Comparison of ENCODE assay signal across 8 cellular contexts in the genomic region with DNA sequence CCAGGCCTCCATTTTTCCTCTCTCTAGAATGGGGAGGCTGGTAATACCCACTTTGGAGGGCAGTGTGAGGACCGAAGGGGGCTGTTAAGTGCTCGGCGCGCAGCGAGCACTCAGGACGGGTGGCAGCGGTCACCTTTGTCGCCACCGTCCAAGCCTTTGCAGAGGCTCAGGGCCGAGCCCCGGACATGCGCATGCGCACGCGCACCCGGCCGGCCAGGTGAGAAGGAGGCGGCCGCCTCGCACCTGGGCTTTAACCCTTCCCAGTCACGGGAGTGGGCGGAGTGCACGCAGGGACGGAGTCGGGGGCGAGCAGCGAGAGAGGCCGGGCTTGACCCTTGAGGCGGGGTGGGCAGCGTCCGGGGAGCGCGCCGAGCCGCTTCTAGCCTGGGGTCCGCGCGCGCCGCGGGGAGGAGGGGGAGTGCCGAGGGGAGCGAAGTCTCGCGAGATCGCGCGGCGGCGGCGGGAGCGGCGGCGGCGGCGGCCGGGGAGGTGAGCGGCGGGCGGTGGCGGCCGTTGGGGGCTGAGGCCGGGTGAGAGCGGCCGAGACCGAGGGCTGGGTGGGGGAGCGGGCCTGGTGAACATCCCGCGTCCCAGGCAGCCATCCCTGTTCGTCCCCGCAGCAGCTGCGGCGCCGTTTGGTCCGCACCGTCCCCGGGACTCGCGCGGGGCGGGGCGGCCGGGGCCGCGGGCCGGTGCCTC. TPM values are rescaled to one million over a fixed set of nuclear protein-coding genes. Genes with fewer than 3 reads are reported as not detected.
DNase-seq lines count a peak whose midpoint lies in the region; ATAC-seq and TF ChIP-seq lines count a peak whose summit lies in the region.

A gene with protein sequence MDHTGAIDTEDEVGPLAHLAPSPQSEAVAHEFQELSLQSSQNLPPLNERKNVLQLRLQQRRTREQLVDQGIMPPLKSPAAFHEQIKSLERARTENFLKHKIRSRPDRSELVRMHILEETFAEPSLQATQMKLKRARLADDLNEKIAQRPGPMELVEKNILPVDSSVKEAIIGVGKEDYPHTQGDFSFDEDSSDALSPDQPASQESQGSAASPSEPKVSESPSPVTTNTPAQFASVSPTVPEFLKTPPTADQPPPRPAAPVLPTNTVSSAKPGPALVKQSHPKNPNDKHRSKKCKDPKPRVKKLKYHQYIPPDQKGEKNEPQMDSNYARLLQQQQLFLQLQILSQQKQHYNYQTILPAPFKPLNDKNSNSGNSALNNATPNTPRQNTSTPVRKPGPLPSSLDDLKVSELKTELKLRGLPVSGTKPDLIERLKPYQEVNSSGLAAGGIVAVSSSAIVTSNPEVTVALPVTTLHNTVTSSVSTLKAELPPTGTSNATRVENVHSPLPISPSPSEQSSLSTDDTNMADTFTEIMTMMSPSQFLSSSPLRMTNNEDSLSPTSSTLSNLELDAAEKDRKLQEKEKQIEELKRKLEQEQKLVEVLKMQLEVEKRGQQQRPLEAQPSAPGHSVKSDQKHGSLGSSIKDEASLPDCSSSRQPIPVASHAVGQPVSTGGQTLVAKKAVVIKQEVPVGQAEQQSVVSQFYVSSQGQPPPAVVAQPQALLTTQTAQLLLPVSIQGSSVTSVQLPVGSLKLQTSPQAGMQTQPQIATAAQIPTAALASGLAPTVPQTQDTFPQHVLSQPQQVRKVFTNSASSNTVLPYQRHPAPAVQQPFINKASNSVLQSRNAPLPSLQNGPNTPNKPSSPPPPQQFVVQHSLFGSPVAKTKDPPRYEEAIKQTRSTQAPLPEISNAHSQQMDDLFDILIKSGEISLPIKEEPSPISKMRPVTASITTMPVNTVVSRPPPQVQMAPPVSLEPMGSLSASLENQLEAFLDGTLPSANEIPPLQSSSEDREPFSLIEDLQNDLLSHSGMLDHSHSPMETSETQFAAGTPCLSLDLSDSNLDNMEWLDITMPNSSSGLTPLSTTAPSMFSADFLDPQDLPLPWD (plus strand): TSS at position 443 of the 699 bp plus-strand sequence. CDS start 69,288 bp downstream, outside the sequence.

- H3K27ac ChIP-seq in CD8-positive, alpha-beta T cell (ENCODE audit: low read depth, low read length): peak within 1 kb of the TSS; percentile 41
- H3K27ac ChIP-seq in OCI-LY7 (ENCODE audit: low read depth, low read length, poor library complexity, severe bottlenecking): no peak within 1 kb of the TSS
- H3K27ac ChIP-seq in muscle layer of colon (ENCODE audit: low read depth, low read length): peak within 1 kb of the TSS; percentile 70

- peaks cover 7% of the 10 kb centered on the region for H3K27me3 Mint-ChIP-seq in CD8-positive, alpha-beta T cell (ENCODE audit: low read depth)
- peaks cover 6% of the 10 kb centered on the region for H3K27me3 Mint-ChIP-seq in activated T-cell treated with anti-CD3 and anti-CD28 coated beads, Interleukin-2, amount 50 U/mL, for 24 hours

- POLR2A ChIA-PET in CD8-positive, alpha-beta T cell (lab: Charles Lee): no interaction called here
- POLR2A ChIA-PET in OCI-LY7 (lab: Charles Lee): no interaction called here

- no peak for TF ChIP-seq CTCF in CD8-positive, alpha-beta T cell (IDR thresholded peaks at IDR 0.05)
- no peak for TF ChIP-seq CTCF in OCI-LY7 (conservative IDR thresholded peaks at IDR 0.05; ENCODE audit: low read length)

- ATAC-seq in CD8-positive, alpha-beta T cell: peak; percentile 88
- peak; percentile 83 for ATAC-seq in GM19452 (IDR thresholded peaks at IDR 0.05; ENCODE audit: unreplicated experiment)

- no peaks in the 10 kb centered on the region for H3K9me3 ChIP-seq in CD8-positive, alpha-beta T cell (ENCODE audit: low read length)
- H3K9me3 ChIP-seq in OCI-LY7 (ENCODE audit: low read length): no peaks in the 10 kb centered on the region
- H3K9me3 ChIP-seq in muscle layer of colon (ENCODE audit: low read length): no peaks in the 10 kb centered on the region

- H3K9me2 ChIP-seq in OCI-LY7 (ENCODE audit: insufficient read depth, low read length): no peaks in the 10 kb centered on the region

- CTCF ChIA-PET in CD8-positive, alpha-beta T cell (lab: Charles Lee): interaction anchor here (1.1 to 1.2 kb wide), 2 partner anchors 9 to 151 kb away, joined by 3 read pairs; partner anchors contain the start of gene ERCC4
- CTCF ChIA-PET in OCI-LY7 (lab: Charles Lee; ENCODE audit: unreplicated experiment): interaction anchor here (1.0 kb wide), 1 partner anchor 16 kb away, joined by 3 read pairs; no protein-coding TSS in a partner anchor

- intact Hi-C loops in CD8-positive, alpha-beta T cell (cut with DNase I, micrococcal nuclease): loop anchor here (1.0 to 5.0 kb wide), 4 partner anchors 121 to 558 kb away; partner anchors contain the start of gene ERCC4 (in 2 of the 2)
- intact Hi-C loops in OCI-LY7 (cut with micrococcal nuclease; ENCODE audit: unreplicated experiment): no loop called here

- no peaks in the 10 kb centered on the region for H3K27me3 ChIP-seq in CD8-positive, alpha-beta T cell (ENCODE audit: insufficient read depth, low read length)
- H3K27me3 ChIP-seq in muscle layer of colon (ENCODE audit: control insufficient read depth in 1 of 2, insufficient read depth in 2 of 2, low read length in 2 of 2): no peaks in the 10 kb centered on the region

- H3K36me3 Mint-ChIP-seq in CD8-positive, alpha-beta T cell: peaks cover 4% of the 10 kb centered on the region
- H3K36me3 Mint-ChIP-seq in activated T-cell treated with anti-CD3 and anti-CD28 coated beads, Interleukin-2, amount 50 U/mL, for 24 hours (ENCODE audit: low read depth): peaks cover 7% of the 10 kb centered on the region

- peaks cover 15% of the 10 kb centered on the region for H3K4me1 Mint-ChIP-seq in CD8-positive, alpha-beta T cell (ENCODE audit: low read depth)
- H3K4me1 Mint-ChIP-seq in activated T-cell treated with anti-CD3 and anti-CD28 coated beads, Interleukin-2, amount 50 U/mL, for 24 hours (ENCODE audit: low read depth): peaks cover 29% of the 10 kb centered on the region

- H3K9me3 Mint-ChIP-seq in CD8-positive, alpha-beta T cell: no peaks in the 10 kb centered on the region
- H3K9me3 Mint-ChIP-seq in activated T-cell treated with anti-CD3 and anti-CD28 coated beads, Interleukin-2, amount 50 U/mL, for 24 hours: no peaks in the 10 kb centered on the region

- H3K4me2 ChIP-seq in OCI-LY7 (ENCODE audit: low read length): peak within 1 kb of the TSS; percentile 99

- H3K9ac ChIP-seq in muscle layer of colon (ENCODE audit: low read length): peak within 1 kb of the TSS; percentile 74

- H3K4me3 Mint-ChIP-seq in CD8-positive, alpha-beta T cell: peak within 1 kb of the TSS; percentile 89
- H3K4me3 Mint-ChIP-seq in activated T-cell treated with anti-CD3 and anti-CD28 coated beads, Interleukin-2, amount 50 U/mL, for 24 hours: peak within 1 kb of the TSS; percentile 88

- no TSS peak for BruUV-seq in OCI-LY7 (replicated peaks; lab: Mats Ljungman, UMichigan)

- H3K79me2 ChIP-seq in OCI-LY7 (ENCODE audit: insufficient read depth, low read depth, low read length): no peaks in the 10 kb centered on the region

- peaks cover 11% of the 10 kb centered on the region for H3K4me1 ChIP-seq in CD8-positive, alpha-beta T cell (ENCODE audit: insufficient read depth, low read length)
- H3K4me1 ChIP-seq in OCI-LY7 (ENCODE audit: insufficient read depth, low read length, poor library complexity, severe bottlenecking): peaks cover 12% of the 10 kb centered on the region
- H3K4me1 ChIP-seq in muscle layer of colon (ENCODE audit: insufficient read depth, low read length): peaks cover 14% of the 10 kb centered on the region

- peak; percentile 67 to 90 (median 75) for DNase-seq in CD8-positive, alpha-beta T cell
- DNase-seq in HK-2 (ENCODE audit: unreplicated experiment) (peak; percentile 75), OCI-LY7 (ENCODE audit: low spot score) (peak; percentile 82), erythroblast (lab: John Stamatoyannopoulos, UW) (peak; percentile 81 to 88)
- peak; percentile 91 for DNase-seq in activated T-cell treated with anti-CD3 and anti-CD28 coated beads, Interleukin-2, amount 50 U/mL, for 24 hours
- peak; percentile 51 to 65 for DNase-seq in stimulated activated CD8-positive, alpha-beta memory T cell treated with anti-CD3 and anti-CD28 coated beads, Interleukin-7, amount 100 ng/mL, for 1 hour (ENCODE audit: low read depth in 2 of 2)

- no peak for TF ChIP-seq POLR2A in erythroblast (IDR thresholded peaks at IDR 0.05; ENCODE audit: low read length)

- H3K36me3 ChIP-seq in CD8-positive, alpha-beta T cell (ENCODE audit: insufficient read depth, low read length): no peaks in the 10 kb centered on the region
- H3K36me3 ChIP-seq in OCI-LY7 (ENCODE audit: insufficient read depth, low read length): no peaks in the 10 kb centered on the region
- H3K36me3 ChIP-seq in muscle layer of colon (ENCODE audit: insufficient read depth, low read length): no peaks in the 10 kb centered on the region

- peak within 1 kb of the TSS; percentile 83 for H3K4me3 ChIP-seq in CD8-positive, alpha-beta T cell (ENCODE audit: low read depth, low read length)
- H3K4me3 ChIP-seq in OCI-LY7 (ENCODE audit: low read depth, low read length, poor library complexity, severe bottlenecking): peak within 1 kb of the TSS; percentile 99
- H3K4me3 ChIP-seq in muscle layer of colon (ENCODE audit: low read depth in 1 of 2, low read length in 2 of 2): peak within 1 kb of the TSS; percentile 87 to 96

- H4K20me1 ChIP-seq in OCI-LY7 (ENCODE audit: insufficient read depth, low read length): no peaks in the 10 kb centered on the region

- peak within 1 kb of the TSS; percentile 95 for H2AFZ ChIP-seq in OCI-LY7 (ENCODE audit: low read length)

- peak within 1 kb of the TSS; percentile 81 for H3K27ac Mint-ChIP-seq in CD8-positive, alpha-beta T cell
- H3K27ac Mint-ChIP-seq in activated T-cell treated with anti-CD3 and anti-CD28 coated beads, Interleukin-2, amount 50 U/mL, for 24 hours: peak within 1 kb of the TSS; percentile 92

RNA-seq across cellular contexts. Expression of the gene that starts here (rescaled TPM):
- 10 to 100 TPM; 13.4 to 14.5 TPM for total RNA-seq in CD8-positive, alpha-beta T cell
- 8.5 and 11.7 TPM in 2 replicates for total RNA-seq in OCI-LY7 (2014; rRNA removed; shearing (Covaris generic))
- 21.4 and 26.6 TPM in 2 replicates for total RNA-seq in OCI-LY7 (2022)
